In the genomic region with DNA sequence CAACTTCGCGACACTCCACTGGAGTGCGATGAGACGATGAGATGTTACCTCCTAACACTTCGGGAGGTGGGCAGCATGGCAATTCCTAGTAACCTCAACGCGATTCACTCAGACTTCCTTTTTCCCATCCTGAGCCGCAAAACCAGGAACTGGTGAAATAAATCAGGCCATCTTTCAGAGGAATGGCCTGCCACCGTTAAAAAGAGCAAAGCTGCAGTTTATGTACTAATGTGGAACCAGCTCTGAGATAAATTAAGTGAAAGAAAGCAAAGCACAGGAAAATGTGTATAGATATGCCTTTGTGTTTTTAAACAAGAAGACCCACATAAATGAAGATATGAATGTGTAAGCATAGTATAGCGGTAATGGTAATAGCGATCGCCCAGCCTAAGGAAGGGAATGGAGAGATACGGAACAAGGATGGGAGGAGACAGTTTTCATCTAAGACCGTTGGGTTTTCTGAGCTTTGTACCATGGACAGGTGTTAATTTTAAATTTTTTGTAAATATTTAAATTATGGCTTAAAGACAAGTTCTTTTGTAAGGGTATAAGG, we compare ENCODE assay signal across 8 cellular contexts. TPM values are rescaled to one million over a fixed set of nuclear protein-coding genes. Genes with fewer than 3 reads are reported as not detected.
DNase-seq lines count a peak whose midpoint lies in the region; ATAC-seq and TF ChIP-seq lines count a peak whose summit lies in the region.

No MANE protein-coding gene starts in this region.

- intact Hi-C loops in esophagus squamous epithelium (cut with DNase I): loop anchor here (5.0 kb wide), 1 partner anchor 116 kb away; no protein-coding TSS in a partner anchor

- H3K27ac ChIP-seq in SK-N-MC (peak overlapping the region; percentile 93), esophagus squamous epithelium (peak overlapping the region; percentile 92 to 98 (median 96))

- H3K36me3 ChIP-seq in SK-N-MC (ENCODE audit: insufficient read depth, low read length): no peaks in the 10 kb centered on the region
- H3K36me3 ChIP-seq in esophagus squamous epithelium: no peaks in the 10 kb centered on the region

- H3K27ac Mint-ChIP-seq in stimulated activated naive CD8-positive, alpha-beta T cell treated with anti-CD3 and anti-CD28 coated beads, Interleukin-15, Interleukin-2, amounts not matched to agents 100 ng/mL and 50 ng/mL, for 24 hours: peak overlapping the region; percentile 98

- no peaks in the 10 kb centered on the region for H3K27me3 ChIP-seq in esophagus squamous epithelium

- H3K4me3 ChIP-seq in SK-N-MC: peak overlapping the region; percentile 80
- peak overlapping the region; percentile 59 to 79 (median 70) for H3K4me3 ChIP-seq in esophagus squamous epithelium

- peaks cover 0 to 12% (median 7%) of the 10 kb centered on the region in 3 donors for H3K4me1 ChIP-seq in esophagus squamous epithelium

- no peaks in the 10 kb centered on the region for H3K9me3 ChIP-seq in SK-N-MC (ENCODE audit: low read depth, low read length)
- H3K9me3 ChIP-seq in esophagus squamous epithelium: no peaks in the 10 kb centered on the region

- H3K9ac ChIP-seq in SK-N-MC (ENCODE audit: insufficient read length): peak overlapping the region; percentile 85

- no peak for ATAC-seq in stimulated activated naive CD8-positive, alpha-beta T cell treated with anti-CD3 and anti-CD28 coated beads, Interleukin-15, Interleukin-2, amounts not matched to agents 100 U/mL and 50 U/mL, for 24 hours

- TF ChIP-seq POLR2A in esophagus squamous epithelium (IDR thresholded peaks at IDR 0.05): no peak

- no peak for DNase-seq in stimulated activated naive CD8-positive, alpha-beta T cell treated with anti-CD3 and anti-CD28 coated beads, Interleukin-15, Interleukin-2, amounts not matched to agents 100 U/mL and 50 U/mL, for 24 hours
- peak; percentile 30 for DNase-seq in SK-N-MC (ENCODE audit: low read depth, low spot score)
- no peak for DNase-seq in esophagus squamous epithelium (lab: John Stamatoyannopoulos, UW)
- peak; percentile 72 for DNase-seq in pons (ENCODE audit: low spot score)
- DNase-seq in activated CD4-positive, CD25-positive, alpha-beta regulatory T cell treated with anti-CD3 and anti-CD28 coated beads, Interleukin-2, amount 50 U/mL, for 72 hours: no peak
- DNase-seq in NCI-H226: no peak
- DNase-seq in activated CD4-positive, alpha-beta T cell treated with anti-CD3 and anti-CD28 coated beads for 48 hours: no peak

- no peaks in the 10 kb centered on the region for H3K27me3 Mint-ChIP-seq in stimulated activated naive CD8-positive, alpha-beta T cell treated with anti-CD3 and anti-CD28 coated beads, Interleukin-15, Interleukin-2, amounts not matched to agents 100 ng/mL and 50 ng/mL, for 24 hours

- 40 to 43% methylated on average over 9 of the region's 14 CpGs for WGBS in esophagus squamous epithelium, 2 donors

- no peak for TF ChIP-seq CTCF in esophagus squamous epithelium (IDR thresholded peaks at IDR 0.05)

- H3K9me3 Mint-ChIP-seq in stimulated activated naive CD8-positive, alpha-beta T cell treated with anti-CD3 and anti-CD28 coated beads, Interleukin-15, Interleukin-2, amounts not matched to agents 100 ng/mL and 50 ng/mL, for 24 hours: no peaks in the 10 kb centered on the region

- H3K36me3 Mint-ChIP-seq in stimulated activated naive CD8-positive, alpha-beta T cell treated with anti-CD3 and anti-CD28 coated beads, Interleukin-15, Interleukin-2, amounts not matched to agents 100 ng/mL and 50 ng/mL, for 24 hours (ENCODE audit: low read depth): no peaks in the 10 kb centered on the region

- H3K4me1 Mint-ChIP-seq in stimulated activated naive CD8-positive, alpha-beta T cell treated with anti-CD3 and anti-CD28 coated beads, Interleukin-15, Interleukin-2, amounts not matched to agents 100 ng/mL and 50 ng/mL, for 24 hours (ENCODE audit: low read depth): peaks cover 42% of the 10 kb centered on the region

- H3K4me3 Mint-ChIP-seq in stimulated activated naive CD8-positive, alpha-beta T cell treated with anti-CD3 and anti-CD28 coated beads, Interleukin-15, Interleukin-2, amounts not matched to agents 100 ng/mL and 50 ng/mL, for 24 hours: peak overlapping the region; percentile 88

RNA-seq across cellular contexts. Expression of a gene that starts 30.7 kb away (rescaled TPM):
- total RNA-seq in esophagus squamous epithelium: 100 to 1,000 TPM; 126 to 228 (median 182) TPM

RNA-seq across cellular contexts. Expression of a gene that starts 44.6 kb away (rescaled TPM):
- total RNA-seq in esophagus squamous epithelium: 100 to 1,000 TPM in 1 of 4 donors, 10 to 100 TPM in 3; 70.7 to 109 (median 92.3) TPM

Comparison
In these comparisons a context has a peak if more than half of its experiments do, and no peak if none do; other contexts are left out.
1. DNase-seq: peak in SK-N-MC (single experiment) and pons (single experiment); none in stimulated activated naive CD8-positive, alpha-beta T cell treated with anti-CD3 and anti-CD28 coated beads, Interleukin-15, Interleukin-2, amounts not matched to agents 100 U/mL and 50 U/mL, for 24 hours (single experiment), esophagus squamous epithelium (single experiment), activated CD4-positive, CD25-positive, alpha-beta regulatory T cell treated with anti-CD3 and anti-CD28 coated beads, Interleukin-2, amount 50 U/mL, for 72 hours (single experiment), NCI-H226 (single experiment) and activated CD4-positive, alpha-beta T cell treated with anti-CD3 and anti-CD28 coated beads for 48 hours (single experiment).